In the genomic region with DNA sequence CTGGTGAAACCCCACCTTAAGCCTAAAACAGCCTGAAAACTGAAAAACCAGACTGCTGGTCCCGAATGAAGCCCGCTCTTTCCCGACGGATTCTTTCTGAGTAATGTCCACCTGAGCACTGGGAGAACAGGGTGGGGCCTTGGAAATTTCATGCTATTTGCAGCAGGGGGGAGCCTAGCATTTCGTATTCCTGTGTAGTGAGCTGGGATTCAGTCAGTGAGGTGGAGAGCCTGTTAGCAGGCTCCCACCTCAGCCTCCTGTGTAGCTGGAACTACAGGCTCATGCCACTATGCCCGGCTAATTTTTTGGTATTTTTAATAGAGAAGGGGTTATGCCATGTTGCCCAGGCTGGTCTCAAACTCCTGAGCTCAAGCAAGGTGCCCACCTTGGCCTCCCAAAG, we compare ENCODE assay signal across 18 cellular contexts.
DNase-seq lines count a peak whose midpoint lies in the region; ATAC-seq and TF ChIP-seq lines count a peak whose summit lies in the region.
"Had no signal": no experiment of that assay in that cellular context is flagged by ENCODE, and none has a peak within 500 bp of the region (broad histone marks: within the 10 kb centered on the region; RNA-seq: fewer than 3 reads in every experiment).

No MANE protein-coding gene starts in this region.

- DNase-seq in activated naive CD4-positive, alpha-beta T cell treated with anti-CD3 and anti-CD28 coated beads, Interleukin-2, amount 10 ng/mL, durations not matched to agents 7 days and 5 days = no peak
- no peak for DNase-seq in activated naive CD4-positive, alpha-beta T cell treated with Interleukin-2 at 50 U/mL for 16 hours
- DNase-seq in G401 (ENCODE audit: low spot score) (peak; percentile 31), thyroid gland (no peak), DMS79 treated with DMSO at 0.1 percent for 48 hours (lab: John Stamatoyannopoulos, UW) (no peak)
- no peak for DNase-seq in effector memory CD8-positive, alpha-beta T cell
- DNase-seq in activated effector memory CD4-positive, alpha-beta T cell treated with anti-CD3 and anti-CD28 coated beads, Interleukin-2, amount 50 U/mL, for 16 hours = no peak
- DNase-seq: cerebellar nuclear complex, KBM-7, left ventricle myocardium inferior, MM.1S, NCI-H1417, NCI-H774, T1000, upper lobe of left lung, WERI-Rb-1 had no signal

- no peaks in the 10 kb centered on the region for H3K36me3 ChIP-seq in thyroid gland
- H3K36me3 ChIP-seq: left ventricle myocardium inferior, upper lobe of left lung, WERI-Rb-1 had no signal

- no peak overlapping the region for H3K4me3 Mint-ChIP-seq in activated naive CD4-positive, alpha-beta T cell treated with anti-CD3 and anti-CD28 coated beads, Interleukin-2, amount 10 ng/mL, durations not matched to agents 7 days and 5 days
- peak overlapping the region in 1 of 2 donors; percentile 52 for H3K4me3 Mint-ChIP-seq in effector memory CD8-positive, alpha-beta T cell

- H3K27me3 Mint-ChIP-seq in activated naive CD4-positive, alpha-beta T cell treated with anti-CD3 and anti-CD28 coated beads, Interleukin-2, amount 10 ng/mL, durations not matched to agents 7 days and 5 days = no peaks in the 10 kb centered on the region
- peaks cover 7 to 15% of the 10 kb centered on the region in 2 donors for H3K27me3 Mint-ChIP-seq in effector memory CD8-positive, alpha-beta T cell

- peaks cover 10 to 24% of the 10 kb centered on the region in 2 donors for H3K4me1 ChIP-seq in thyroid gland

- H3K9me3 Mint-ChIP-seq in activated naive CD4-positive, alpha-beta T cell treated with anti-CD3 and anti-CD28 coated beads, Interleukin-2, amount 10 ng/mL, durations not matched to agents 7 days and 5 days = no peaks in the 10 kb centered on the region
- no peaks in the 10 kb centered on the region for H3K9me3 Mint-ChIP-seq in effector memory CD8-positive, alpha-beta T cell
- H3K9me3 Mint-ChIP-seq: activated T-helper 2 cell treated with anti-CD3 and anti-CD28 coated beads, Interferon-gamma antibody, Interleukin-2, Interleukin-4, amounts not matched to agents 10 μg/mL and 5 μg/mL and 100 μg/mL, durations not matched to agents 14 hours and 24 hours and 36 hours had no signal

- in situ Hi-C loops in G401 (cut with HindIII; ENCODE audit: low sequenced_read_pairs) = no loop called here

- ATAC-seq in effector memory CD8-positive, alpha-beta T cell (replicated peaks) = no peak

- no peak for TF ChIP-seq POLR2A in thyroid gland (IDR thresholded peaks at IDR 0.05)

- peak overlapping the region; percentile 87 for H3K27ac Mint-ChIP-seq in activated naive CD4-positive, alpha-beta T cell treated with anti-CD3 and anti-CD28 coated beads, Interleukin-2, amount 10 ng/mL, durations not matched to agents 7 days and 5 days
- H3K27ac Mint-ChIP-seq in effector memory CD8-positive, alpha-beta T cell = peak overlapping the region; percentile 14 to 93

- H3K27ac ChIP-seq in thyroid gland = peak overlapping the region in 2 of 3 donors; percentile 35 to 37
- H3K27ac ChIP-seq: left ventricle myocardium inferior, SK-N-MC, WERI-Rb-1 had no signal

- intact Hi-C loops in thyroid gland (cut with DNase I) = no loop called here

- TF ChIP-seq CTCF in thyroid gland (IDR thresholded peaks at IDR 0.05) = no peak

- H3K27me3 ChIP-seq in thyroid gland = no peaks in the 10 kb centered on the region
- H3K27me3 ChIP-seq: upper lobe of left lung had no signal

- no peaks in the 10 kb centered on the region for H3K9me3 ChIP-seq in thyroid gland
- H3K9me3 ChIP-seq: left ventricle myocardium inferior, upper lobe of left lung had no signal

- WGBS in thyroid gland, 2 donors = 85 to 93% methylated on average over 4 to 6 of the region's 6 CpGs

- no peak overlapping the region for H3K4me3 ChIP-seq in thyroid gland (replicated peaks in 1 of 3)
- H3K4me3 ChIP-seq: left ventricle myocardium inferior, SK-N-MC, upper lobe of left lung had no signal

- H3K36me3 Mint-ChIP-seq in activated naive CD4-positive, alpha-beta T cell treated with anti-CD3 and anti-CD28 coated beads, Interleukin-2, amount 10 ng/mL, durations not matched to agents 7 days and 5 days = peaks cover 4% of the 10 kb centered on the region
- H3K36me3 Mint-ChIP-seq in effector memory CD8-positive, alpha-beta T cell (ENCODE audit: insufficient read depth) = no peaks in the 10 kb centered on the region

- CTCF ChIA-PET in activated naive CD4-positive, alpha-beta T cell treated with anti-CD3 and anti-CD28 coated beads, Interleukin-2, amount 10 ng/mL, durations not matched to agents 7 days and 5 days (lab: Charles Lee) = interaction anchor here (1.2 to 2.1 kb wide), 5 partner anchors 9 to 59 kb away, joined by 3 to 9 read pairs (median 4); no protein-coding TSS in a partner anchor

- H3K4me1 Mint-ChIP-seq in activated naive CD4-positive, alpha-beta T cell treated with anti-CD3 and anti-CD28 coated beads, Interleukin-2, amount 10 ng/mL, durations not matched to agents 7 days and 5 days = peaks cover 41% of the 10 kb centered on the region
- peaks cover 8 to 11% of the 10 kb centered on the region in 2 donors for H3K4me1 Mint-ChIP-seq in effector memory CD8-positive, alpha-beta T cell (ENCODE audit: low read depth in 2 of 2)
